Comparison of ENCODE assay signal across 8 cellular contexts in genomic region chr15:63896336-63897115, GRCh38.
DNase-seq lines count a peak whose midpoint lies in the region; ATAC-seq and TF ChIP-seq lines count a peak whose summit lies in the region.

No MANE protein-coding gene starts in this region.

- H3K36me3 ChIP-seq in PC-9 (ENCODE audit: low read depth), result no peaks in the 10 kb centered on the region

- no TSS peak for BruUV-seq in PC-9 (replicated peaks; lab: Mats Ljungman, UMichigan)

- CTCF ChIA-PET in PC-9 (lab: Charles Lee), result no interaction called here

- no peaks in the 10 kb centered on the region for H3K79me2 ChIP-seq in PC-9 (ENCODE audit: low read depth)

- H3K4me1 ChIP-seq in PC-9 (replicated peaks; ENCODE audit: insufficient read depth), result peaks cover 25% of the 10 kb centered on the region

- no peaks in the 10 kb centered on the region for H3K9me2 ChIP-seq in PC-9 (ENCODE audit: insufficient read depth)

- H3K4me2 ChIP-seq in PC-9, result peak overlapping the region; percentile 62

- POLR2A ChIA-PET in PC-9 (lab: Charles Lee; ENCODE audit: unreplicated experiment), result interaction anchor here (0.6 kb wide), 1 partner anchor 182 kb away, joined by 3 read pairs; no protein-coding TSS in a partner anchor

- TF ChIP-seq CTCF in AG10803 (conservative IDR thresholded peaks at IDR 0.05; ENCODE audit: low read length), result no peak
- TF ChIP-seq CTCF in PC-9 (conservative IDR thresholded peaks at IDR 0.05), result no peak

- TF ChIP-seq POLR2A in erythroblast (IDR thresholded peaks at IDR 0.05; ENCODE audit: low read length), result no peak

- H3K9me3 ChIP-seq in PC-9 (ENCODE audit: insufficient read depth, low read depth), result no peaks in the 10 kb centered on the region

- peak overlapping the region; percentile 58 for H3K27ac ChIP-seq in PC-9

- DNase-seq in AG10803 (ENCODE audit: low read depth), result peak; percentile 69
- DNase-seq in PC-9, result peak; percentile 75 to 76
- DNase-seq in erythroblast (lab: John Stamatoyannopoulos, UW), result peak; percentile 86 to 87
- peak; percentile 82 for DNase-seq in renal cortical epithelial cell (ENCODE audit: low read depth)
- DNase-seq in amygdala (lab: John Stamatoyannopoulos, UW), result no peak
- no peak for DNase-seq in NAMALWA (ENCODE audit: low spot score)

- peak; percentile 53 for ATAC-seq in GM18861 (IDR thresholded peaks at IDR 0.05; ENCODE audit: unreplicated experiment)
- ATAC-seq in HG02970 (IDR thresholded peaks at IDR 0.05; ENCODE audit: low FRiP score, unreplicated experiment), result peak; percentile 42

- no peaks in the 10 kb centered on the region for H3F3A ChIP-seq in PC-9 (ENCODE audit: insufficient read depth, low read depth)

- H4K20me1 ChIP-seq in PC-9 (ENCODE audit: insufficient read depth), result no peaks in the 10 kb centered on the region

- intact Hi-C loops in PC-9 (cut with micrococcal nuclease; ENCODE audit: unreplicated experiment), result loop anchor here (1.0 to 2.0 kb wide), 2 partner anchors 49 to 150 kb away; partner anchors contain the start of gene DAPK2

- 0 out of 2 replicates have a peak overlapping the region, but pooled peaks have one; percentile 48 for H2AFZ ChIP-seq in PC-9

- no peaks in the 10 kb centered on the region for H3K27me3 ChIP-seq in PC-9 (ENCODE audit: insufficient read depth, low read depth)

- H3K4me3 ChIP-seq in AG10803 (ENCODE audit: low read length), result no peak overlapping the region
- no peak overlapping the region for H3K4me3 ChIP-seq in PC-9

Comparison
In these comparisons a context has a peak if more than half of its experiments do, and no peak if none do; other contexts are left out.
1. DNase-seq: peak in AG10803 (single experiment), PC-9 (2 of 2), erythroblast (2 of 2) and renal cortical epithelial cell (single experiment); none in amygdala (0 of 56) and NAMALWA (single experiment).